In the genomic region with DNA sequence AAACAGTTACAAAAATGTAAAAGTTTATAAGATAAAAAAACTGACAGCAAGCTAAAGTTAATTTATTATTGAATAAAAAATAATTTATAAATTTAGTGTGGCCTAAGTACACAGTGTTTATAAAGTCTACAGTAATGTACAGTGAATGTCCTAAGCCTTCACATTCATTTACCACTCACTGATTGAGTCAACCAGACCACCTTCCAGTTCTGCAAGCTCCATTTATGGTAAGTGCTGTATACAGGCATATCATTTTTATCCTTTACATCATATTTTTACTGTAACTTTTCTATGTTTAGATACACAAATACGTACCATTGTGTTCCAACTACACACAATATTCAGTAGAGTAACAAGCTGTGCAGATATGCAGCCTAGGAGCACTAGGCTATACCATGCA, we compare ENCODE assay signal across 27 cellular contexts.
"Had no signal": no experiment of that assay in that cellular context is flagged by ENCODE, and none has a peak within 500 bp of the region (broad histone marks: within the 10 kb centered on the region; RNA-seq: fewer than 3 reads in every experiment).

No MANE protein-coding gene starts in this region.

- ATAC-seq: stimulated activated effector memory CD8-positive, alpha-beta T cell treated with anti-CD3 and anti-CD28 coated beads, Interleukin-12 subunit alpha, Interleukin-12 subunit beta, amount 100 ng/mL, for 72 hours; stimulated activated memory B cell treated with anti-CD40 and anti-IgM and Interleukin-4, amounts not matched to agents 10 μg/mL and 1 μg/mL and 100 μg/mL, for 72 hours; stimulated activated naive B cell treated with anti-CD40 and anti-IgM and Interleukin-4, amounts not matched to agents 10 μg/mL and 1 μg/mL and 100 μg/mL, for 72 hours; stimulated activated naive CD8-positive, alpha-beta T cell treated with anti-CD3 and anti-CD28 coated beads, Interleukin-15, amount 100 ng/mL, for 72 hours; stimulated activated naive CD8-positive, alpha-beta T cell treated with anti-CD3 and anti-CD28 coated beads, Interleukin-15, Interleukin-2, amounts not matched to agents 100 U/mL and 50 U/mL, for 24 hours; upper lobe of right lung had no signal

- H3K36me3 ChIP-seq: stomach, suprapubic skin, thoracic aorta, thyroid gland, tibial artery, tibial nerve, transverse colon, upper lobe of left lung, upper lobe of right lung, uterus, vagina had no signal

- H3K4me1 ChIP-seq: stomach, suprapubic skin, testis, thyroid gland, tibial artery, tibial nerve, transverse colon, upper lobe of left lung, upper lobe of right lung, uterus, vagina had no signal

- FAIRE-seq: urothelium cell line had no signal

- H3K27me3 ChIP-seq: stomach, suprapubic skin, testis, thyroid gland, tibial artery, tibial nerve, transverse colon, upper lobe of left lung, upper lobe of right lung, uterus, vagina had no signal

- H3K27ac ChIP-seq: stomach, suprapubic skin, testis, thoracic aorta, thyroid gland, tibial artery, tibial nerve, transverse colon, upper lobe of left lung, upper lobe of right lung, uterus, vagina had no signal

- H3K9me3 ChIP-seq: testis, thoracic aorta, thyroid gland, vagina had no signal

- DNase-seq: stimulated activated CD4-positive, alpha-beta T cell treated with anti-CD3 and anti-CD28 coated beads, Interleukin-2, amount 100 ng/mL, for 48 hours; stimulated activated CD4-positive, alpha-beta T cell treated with anti-CD3 and anti-CD28 coated beads, Interleukin-4, amount 100 ng/mL, for 1 hour; stimulated activated CD4-positive, alpha-beta T cell treated with anti-CD3 and anti-CD28 coated beads, Interleukin-4, amount 100 ng/mL, for 24 hours; stimulated activated CD4-positive, alpha-beta T cell treated with anti-CD3 and anti-CD28 coated beads, Interleukin-4, amount 100 ng/mL, for 4 hours; stimulated activated CD8-positive, alpha-beta memory T cell treated with anti-CD3 and anti-CD28 coated beads, Interleukin-4, amount 100 ng/mL, for 48 hours; stimulated activated naive B cell treated with anti-CD40 and anti-IgM and Interleukin-4, amounts not matched to agents 10 μg/mL and 1 μg/mL and 100 μg/mL, for 72 hours; stimulated activated naive CD4-positive, alpha-beta T cell; stimulated activated naive CD4-positive, alpha-beta T cell treated with Interleukin-2 at 50 U/mL for 16 hours; stimulated activated naive CD8-positive, alpha-beta T cell treated with anti-CD3 and anti-CD28 coated beads, Interleukin-15, amount 100 ng/mL, for 72 hours; stimulated activated naive CD8-positive, alpha-beta T cell treated with anti-CD3 and anti-CD28 coated beads, Interleukin-15, Interleukin-2, amounts not matched to agents 100 U/mL and 50 U/mL, for 24 hours; stomach; substantia nigra; testis; thyroid gland; tibial artery; transverse colon; trophoblast cell; upper lobe of left lung; upper lobe of right lung; uterus had no signal

- H3K4me3 ChIP-seq: stomach, suprapubic skin, testis, thoracic aorta, thyroid gland, tibial artery, tibial nerve, transverse colon, upper lobe of left lung, upper lobe of right lung, uterus, vagina had no signal
